Comparison of ENCODE assay signal across 8 cellular contexts in the genomic region with DNA sequence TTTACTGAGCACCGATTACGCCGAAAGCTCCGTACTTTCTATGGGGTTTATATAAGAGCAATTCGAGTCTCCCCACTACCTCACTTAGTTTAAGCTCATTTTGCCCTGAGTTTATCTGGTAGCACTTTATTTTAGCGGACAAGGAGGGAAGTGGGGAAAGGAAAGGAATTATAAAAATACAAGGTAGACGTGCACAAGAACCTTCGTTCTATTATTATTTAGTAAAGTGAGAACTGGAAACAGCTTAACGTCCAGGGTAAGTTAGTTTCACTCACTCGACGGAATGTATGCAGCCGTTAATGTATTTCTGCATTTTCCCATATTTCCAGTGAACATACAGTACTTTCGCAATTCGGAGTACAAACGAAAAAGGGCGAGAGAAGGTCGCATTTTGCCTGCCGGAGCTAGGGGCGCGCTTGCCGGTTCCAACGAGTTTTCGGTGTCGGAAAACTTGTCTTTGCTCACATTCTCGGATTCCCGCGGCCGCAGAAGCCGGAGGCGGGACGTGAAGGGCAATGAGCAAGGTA. TPM values are rescaled to one million over a fixed set of nuclear protein-coding genes. Genes with fewer than 3 reads are reported as not detected.
DNase-seq lines count a peak whose midpoint lies in the region; ATAC-seq, FAIRE-seq and TF ChIP-seq lines count a peak whose summit lies in the region.

No MANE protein-coding gene starts in this region.

- TF ChIP-seq CTCF in CD8-positive, alpha-beta T cell (IDR thresholded peaks at IDR 0.05), result peak; percentile 20
- TF ChIP-seq CTCF in GM12878 (IDR thresholded peaks at IDR 0.05 in 2 of 3, conservative IDR thresholded peaks at IDR 0.05 in 1 of 3; ENCODE audit: control insufficient read depth in 2 of 3, extremely low read depth in 1 of 3, insufficient read depth in 1 of 3, low read depth in 3 of 3, low read length in 3 of 3), result peak in 2 of 3 experiments; percentile 6 to 10; a peak in 1 of 6 replicates

- 1% methylated on average over 31 of the region's 31 CpGs for WGBS in GM12878 (ENCODE audit: insufficient coverage, insufficient replicate concordance, low lambda C conversion rate, missing lambda C conversion rate)
- under 1% methylated on average over 30 of the region's 31 CpGs for WGBS in mesenchymal stem cell

- peak overlapping the region in 1 of 2 experiments; percentile 18 for H2BK12ac ChIP-seq in mesenchymal stem cell (ENCODE audit: low read length in 2 of 2)

- H4K91ac ChIP-seq in mesenchymal stem cell (ENCODE audit: low read length), result peak overlapping the region; percentile 98

- H3K27me3 Mint-ChIP-seq in CD8-positive, alpha-beta T cell (ENCODE audit: low read depth), result no peaks in the 10 kb centered on the region

- peak overlapping the region; percentile 79 for H2BK120ac ChIP-seq in mesenchymal stem cell (ENCODE audit: low read depth, low read length)

- CTCF ChIA-PET in CD8-positive, alpha-beta T cell (lab: Charles Lee), result interaction anchor here (0.9 to 3.7 kb wide), 7 partner anchors 9 to 761 kb away, joined by 3 to 14 read pairs (median 4); no protein-coding TSS in a partner anchor
- CTCF ChIA-PET in GM12878 (lab: Yijun Ruan, JAX), result interaction anchor here (0.8 to 2.0 kb wide), 16 partner anchors 7 to 560 kb away, joined by 3 to 8 read pairs (median 4); no protein-coding TSS in a partner anchor

- FAIRE-seq in GM12878 (lab: Jason Lieb, UNC), result peak; percentile 68

- no peak overlapping the region for H2AK5ac ChIP-seq in mesenchymal stem cell (ENCODE audit: low read length, severe bottlenecking)

- H3K23ac ChIP-seq in mesenchymal stem cell (ENCODE audit: low read length in 2 of 2), result no peak overlapping the region

- peaks cover 25% of the 10 kb centered on the region for H3K4me1 Mint-ChIP-seq in CD8-positive, alpha-beta T cell (ENCODE audit: low read depth)

- H2BK5ac ChIP-seq in mesenchymal stem cell (ENCODE audit: low read depth, low read length, poor library complexity, severe bottlenecking), result no peak overlapping the region

- H3K4me2 ChIP-seq in GM12878 (ENCODE audit: control insufficient read depth, insufficient read depth) (peak overlapping the region; percentile 79), mesenchymal stem cell (ENCODE audit: low read length, poor library complexity, severe bottlenecking) (peak overlapping the region; percentile 89)

- peak overlapping the region; percentile 70 for H3K4me3 ChIP-seq in CD8-positive, alpha-beta T cell (ENCODE audit: low read depth, low read length)
- H3K4me3 ChIP-seq in GM12878 (peak overlapping the region; percentile 78), mesenchymal stem cell (ENCODE audit: insufficient read depth in 1 of 2, low read depth in 1 of 2, low read length in 2 of 2) (peak overlapping the region; percentile 82 to 93)

- H3K36me3 Mint-ChIP-seq in CD8-positive, alpha-beta T cell, result peaks cover 10% of the 10 kb centered on the region

- H3K36me3 ChIP-seq in CD8-positive, alpha-beta T cell (ENCODE audit: insufficient read depth, low read length), result no peaks in the 10 kb centered on the region
- H3K36me3 ChIP-seq in KOPT-K1 (ENCODE audit: insufficient read depth, low read length) (peaks cover 14% of the 10 kb centered on the region), GM12878 (ENCODE audit: control insufficient read depth in 2 of 2, insufficient read depth in 2 of 2, low read length in 1 of 2) (no peaks in the 10 kb centered on the region; a peak in 1 of 4 replicates), mesenchymal stem cell (ENCODE audit: control insufficient read depth in 1 of 2, insufficient read depth in 2 of 2, low read depth in 1 of 2, low read length in 2 of 2) (no peaks in the 10 kb centered on the region)

- H3K79me2 ChIP-seq in GM12878 (ENCODE audit: control insufficient read depth, insufficient read depth, low read length), result peaks cover 51% of the 10 kb centered on the region

- H2BK15ac ChIP-seq in mesenchymal stem cell (ENCODE audit: low read depth, poor library complexity, severe bottlenecking), result no peak overlapping the region

- TF ChIP-seq EP300 in GM12878 (IDR thresholded peaks at IDR 0.05; ENCODE audit: borderline replicate concordance in 1 of 2, control insufficient read depth in 1 of 2, low read depth in 2 of 2, low read length in 2 of 2), result no peak

- peak overlapping the region; percentile 62 for H2AFZ ChIP-seq in GM12878 (ENCODE audit: control insufficient read depth, low read depth, low read length)
- H2AFZ ChIP-seq in mesenchymal stem cell (ENCODE audit: low read depth, low read length), result peak overlapping the region; percentile 56

- TF ChIP-seq POLR2A in GM12878 (IDR thresholded peaks at IDR 0.05; ENCODE audit: low read depth, low read length), result no peak

- no peaks in the 10 kb centered on the region for H3K9me3 Mint-ChIP-seq in CD8-positive, alpha-beta T cell

- SMC1A ChIA-PET in GM12878 (lab: Charles Lee; ENCODE audit: uncharacterized antibody, unreplicated experiment), result interaction anchor here (0.6 to 4.3 kb wide), 33 partner anchors 8 to 397 kb away, joined by 3 to 56 read pairs (median 4); no protein-coding TSS in a partner anchor

- peak overlapping the region; percentile 99 for H3K4me3 Mint-ChIP-seq in CD8-positive, alpha-beta T cell

- H3K4ac ChIP-seq in mesenchymal stem cell (ENCODE audit: low read depth in 1 of 2, low read length in 2 of 2), result peak overlapping the region; percentile 5 to 87

- peak overlapping the region; percentile 86 for H3K27ac ChIP-seq in CD8-positive, alpha-beta T cell (ENCODE audit: low read depth, low read length)
- H3K27ac ChIP-seq in KOPT-K1 (ENCODE audit: low read depth, low read length, poor library complexity, severe bottlenecking), result peak overlapping the region; percentile 99
- H3K27ac ChIP-seq in GM12878 (ENCODE audit: control insufficient read depth, insufficient read depth), result peak overlapping the region; percentile 92
- peak overlapping the region; percentile 100 for H3K27ac ChIP-seq in mesenchymal stem cell (ENCODE audit: low read length, poor library complexity, severe bottlenecking)

- peak overlapping the region; percentile 98 to 100 for H3K18ac ChIP-seq in mesenchymal stem cell (ENCODE audit: low read depth in 1 of 2, low read length in 2 of 2)

- H3K14ac ChIP-seq in mesenchymal stem cell (ENCODE audit: low read length in 2 of 2), result peak overlapping the region in 1 of 2 experiments; percentile 14

- H3K27me3 ChIP-seq in CD8-positive, alpha-beta T cell (ENCODE audit: insufficient read depth, low read length), result no peaks in the 10 kb centered on the region
- H3K27me3 ChIP-seq in GM12878 (replicated peaks in 1 of 2; ENCODE audit: control insufficient read depth in 2 of 2, insufficient read depth in 2 of 2, low read length in 1 of 2), result no peaks in the 10 kb centered on the region
- peaks cover 0 to 11% of the 10 kb centered on the region in 2 experiments for H3K27me3 ChIP-seq in mesenchymal stem cell (ENCODE audit: control insufficient read depth in 1 of 2, insufficient read depth in 1 of 2, low read length in 2 of 2)

- no peak for DNase-seq in CD8-positive, alpha-beta T cell
- no peak for DNase-seq in GM12878 (ENCODE audit: low read depth, low spot score)
- no peak for DNase-seq in mesenchymal stem cell
- DNase-seq in epidermal melanocyte (ENCODE audit: insufficient read length, low spot score), result no peak
- no peak for DNase-seq in NCI-H345 treated with DMSO at 0.1 percent for 48 hours (lab: John Stamatoyannopoulos, UW; ENCODE audit: unreplicated experiment)

- in situ Hi-C loops in GM12878 (cut with MboI), result loop anchor here (10.0 kb wide), 1 partner anchor 287 kb away; no protein-coding TSS in a partner anchor

- peak overlapping the region; percentile 97 for H3K27ac Mint-ChIP-seq in CD8-positive, alpha-beta T cell

- H3K9ac ChIP-seq in GM12878 (ENCODE audit: control insufficient read depth, insufficient read depth, low read length) (peak overlapping the region; percentile 80), mesenchymal stem cell (ENCODE audit: low read length) (peak overlapping the region; percentile 95)

- no peak for ATAC-seq in CD8-positive, alpha-beta T cell
- ATAC-seq in GM12878 (no peak), GM18909 (IDR thresholded peaks at IDR 0.05; ENCODE audit: poor library complexity, unreplicated experiment) (no peak), GM18868 (IDR thresholded peaks at IDR 0.05; ENCODE audit: unreplicated experiment) (no peak)

- H4K8ac ChIP-seq in mesenchymal stem cell (ENCODE audit: low read length), result no peak overlapping the region

- POLR2A ChIA-PET in CD8-positive, alpha-beta T cell (lab: Charles Lee), result interaction anchor here (0.6 to 4.3 kb wide), 18 partner anchors 9 to 1154 kb away, joined by 3 to 87 read pairs (median 4); a partner anchor contains a TSS
- POLR2A ChIA-PET in GM12878 (lab: Charles Lee), result interaction anchor here (0.5 to 4.1 kb wide), 17 partner anchors 9 to 307 kb away, joined by 3 to 69 read pairs (median 7); no protein-coding TSS in a partner anchor

- peaks cover 15% of the 10 kb centered on the region for H3K4me1 ChIP-seq in CD8-positive, alpha-beta T cell (ENCODE audit: insufficient read depth, low read length)
- 0 out of 2 replicates have a peak, but pooled peaks cover 2% of the 10 kb centered on the region for H3K4me1 ChIP-seq in GM12878 (ENCODE audit: control insufficient read depth, insufficient read depth, low read length)
- H3K4me1 ChIP-seq in mesenchymal stem cell (ENCODE audit: control insufficient read depth, insufficient read depth, low read depth, low read length), result peaks cover 1% of the 10 kb centered on the region

- H3K9me3 ChIP-seq in CD8-positive, alpha-beta T cell (ENCODE audit: low read length), result no peaks in the 10 kb centered on the region
- no peaks in the 10 kb centered on the region for H3K9me3 ChIP-seq in KOPT-K1 (ENCODE audit: insufficient read depth, low read length, poor library complexity, severe bottlenecking)
- H3K9me3 ChIP-seq in GM12878 (replicated peaks; ENCODE audit: control insufficient read depth, insufficient read depth, low read length), result no peaks in the 10 kb centered on the region
- no peaks in the 10 kb centered on the region for H3K9me3 ChIP-seq in mesenchymal stem cell (ENCODE audit: control insufficient read depth, low read length)

- intact Hi-C loops in CD8-positive, alpha-beta T cell (cut with DNase I, micrococcal nuclease), result loop anchor here (1.0 to 10.0 kb wide), 7 partner anchors 19 to 1903 kb away; no protein-coding TSS in a partner anchor
- intact Hi-C loops in GM12878 (cut with micrococcal nuclease; ENCODE audit: unreplicated experiment), result loop anchor here (5.0 to 10.0 kb wide), 5 partner anchors 69 to 764 kb away; no protein-coding TSS in a partner anchor

- RAD21 ChIA-PET in GM12878 (lab: Charles Lee; ENCODE audit: unreplicated experiment), result interaction anchor here (0.7 to 8.0 kb wide), 27 partner anchors 8 to 763 kb away, joined by 3 to 88 read pairs (median 4); no protein-coding TSS in a partner anchor

- TSS peak; percentile 88 for BruUV-seq in GM12878 (replicated peaks; lab: Mats Ljungman, UMichigan)

- no peaks in the 10 kb centered on the region for H4K20me1 ChIP-seq in GM12878 (ENCODE audit: control insufficient read depth, insufficient read depth)

- TF ChIP-seq RAD21 in GM12878 (IDR thresholded peaks at IDR 0.05; ENCODE audit: insufficient read depth, low read depth, low read length), result no peak; the same call in 1 of the 2 replicates

- no peaks in the 10 kb centered on the region for H3K79me1 ChIP-seq in mesenchymal stem cell (replicated peaks; ENCODE audit: low read length, poor library complexity, severe bottlenecking)

RNA-seq across cellular contexts. Expression of a gene that starts 1.2 kb away (rescaled TPM):
- 10 to 100 TPM; 80.4 to 85.7 TPM for total RNA-seq in CD8-positive, alpha-beta T cell
- total RNA-seq in GM12878 (2013; cell fraction: nucleolus; rRNA removed), result 279 and 287 TPM in 2 replicates
- 93.5 and 99.7 TPM in 2 replicates for total RNA-seq in GM12878 (2014; rRNA removed)
- total RNA-seq in GM12878 (2014; rRNA removed; fragmentation: Illumina TruSeq; extraction: Trizol), result 125 and 135 TPM in 2 replicates
- 83.9 and 87.3 TPM in 2 replicates for total RNA-seq in GM12878 (2021)
- 51.0 TPM for polyA plus RNA-seq in GM12878 (2011; ENCODE audit: low read depth)
- 208 and 308 TPM in 2 replicates for polyA plus RNA-seq in GM12878 (2011; rRNA removed)
- polyA plus RNA-seq in GM12878 (2011; cell fraction: cytosol; rRNA removed), result 76.6 and 78.3 TPM in 2 replicates
- polyA plus RNA-seq in GM12878 (2011; cell fraction: nucleus; rRNA removed), result 99.2 and 113 TPM in 2 replicates
- polyA plus RNA-seq in GM12878 (2012), result 73.1 and 105 TPM in 2 replicates
- 80.0 and 89.8 TPM in 2 replicates for polyA plus RNA-seq in GM12878 (2014; fragmentation: Illumina TruSeq; extraction: Trizol)
- 10 to 100 TPM; 19.9 to 29.3 TPM for polyA plus RNA-seq in GM12878 (2014; fragmentation: Nextera tagmentation; extraction: Ambion mirVana)
- polyA plus RNA-seq in GM12878 (2014; rRNA removed), result 55.9 and 71.1 TPM in 2 replicates
- 10 to 100 TPM; 29.9 to 79.2 TPM for polyA plus RNA-seq in GM12878 (2016; fragmentation: Nextera tagmentation; extraction: Ambion mirVana)
- polyA minus RNA-seq in GM12878 (2011; rRNA and poly(A)+ RNA removed), result 213 and 270 TPM in 2 replicates
- polyA minus RNA-seq in GM12878 (2011; cell fraction: cytosol; rRNA and poly(A)+ RNA removed), result 78.4 and 86.4 TPM in 2 replicates
- polyA minus RNA-seq in GM12878 (2011; cell fraction: nucleus; rRNA and poly(A)+ RNA removed), result 110 and 166 TPM in 2 replicates
- 104 TPM for polyA plus RNA-seq in mesenchymal stem cell (2013, experiment 1 of 2)
- 107 TPM for polyA plus RNA-seq in mesenchymal stem cell (2013, experiment 2 of 2)
